1 cellular context compared by ENCODE assay signal in genomic region chr7:33837356-33837851, GRCh38.
TF ChIP-seq lines count a peak whose summit lies in the region.

No MANE protein-coding gene starts in this region.

TF ChIP-seq in H1, 55 proteins besides CTCF, POLR2A, EP300 and RAD21:
- TF ChIP-seq JUN (IDR thresholded peaks at IDR 0.05; ENCODE audit: low read depth, low read length), result no peak
